9 cellular contexts compared by ENCODE assay signal in the genomic region with DNA sequence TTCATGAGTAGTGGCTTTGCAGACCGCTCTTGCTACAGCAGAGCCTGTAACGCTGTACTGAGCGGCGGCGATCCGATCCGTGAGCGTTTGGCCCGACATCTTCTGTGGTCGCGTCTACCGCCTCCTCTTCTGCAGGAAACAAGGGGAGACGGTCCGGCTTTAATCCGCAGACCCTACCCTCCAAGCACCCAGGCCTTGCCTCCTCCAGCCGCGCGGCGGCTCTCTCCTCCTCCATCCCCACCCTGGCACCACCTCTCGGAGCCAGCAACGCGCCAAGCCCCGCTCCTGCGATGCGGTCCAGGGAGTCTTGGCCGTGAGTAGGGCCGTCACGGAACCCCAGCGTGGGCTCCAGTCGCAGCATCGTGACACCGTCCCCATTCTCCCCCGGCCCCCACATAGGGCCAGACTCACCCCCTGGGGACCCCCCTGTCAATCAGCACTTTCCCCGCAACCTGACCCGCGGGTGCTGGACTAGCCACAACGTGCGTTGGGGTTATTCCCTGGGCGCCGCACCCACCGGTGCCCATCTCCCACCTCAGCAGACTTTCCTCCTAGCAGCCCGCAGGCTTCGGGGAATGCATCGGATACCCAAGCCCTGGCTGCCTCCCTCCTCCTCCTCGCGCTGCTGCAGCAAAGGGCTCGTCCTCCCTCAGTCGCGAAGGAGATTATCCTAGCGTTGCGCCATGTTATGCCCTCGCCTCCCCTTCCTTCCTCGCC. TPM values are rescaled to one million over a fixed set of nuclear protein-coding genes. Genes with fewer than 3 reads are reported as not detected.
DNase-seq lines count a peak whose midpoint lies in the region; ATAC-seq and TF ChIP-seq lines count a peak whose summit lies in the region.
"Had no signal": no experiment of that assay in that cellular context is flagged by ENCODE, and none has a peak within 500 bp of the region (broad histone marks: within the 10 kb centered on the region; RNA-seq: fewer than 3 reads in every experiment).

No MANE protein-coding gene starts in this region.

- H3K27me3 ChIP-seq in testis, result no peaks in the 10 kb centered on the region

- TF ChIP-seq POLR2A in testis (IDR thresholded peaks at IDR 0.05), result no peak

- H3K27ac ChIP-seq in testis, result peak overlapping the region; percentile 29 to 63

- no peaks in the 10 kb centered on the region for H3K4me1 ChIP-seq in testis

- TF ChIP-seq CTCF in astrocyte of the spinal cord (IDR thresholded peaks at IDR 0.05; ENCODE audit: low read depth, low read length) (no peak), testis (IDR thresholded peaks at IDR 0.05) (no peak)

- intact Hi-C loops in testis (cut with DNase I; ENCODE audit: low total_unique reads), result no loop called here

- H3K36me3 ChIP-seq in testis (ENCODE audit: low read depth, missing control alignments), result no peaks in the 10 kb centered on the region

- DNase-seq in NCI-H345 (lab: John Stamatoyannopoulos, UW) (peak; percentile 42), NCI-H345 treated with DMSO at 0.1 percent for 48 hours (lab: John Stamatoyannopoulos, UW; ENCODE audit: unreplicated experiment) (no peak), astrocyte of the spinal cord (ENCODE audit: low read depth, low spot score) (no peak), inferior parietal cortex (ENCODE audit: extremely low spot score) (peak; percentile 33), testis (peak; percentile 32), T1000 (lab: John Stamatoyannopoulos, UW) (no peak)
- DNase-seq: CD4-positive, CD25-positive, alpha-beta regulatory T cell had no signal

- H3K4me3 ChIP-seq in astrocyte of the spinal cord (ENCODE audit: low read depth, low read length), result peak overlapping the region; percentile 42
- H3K4me3 ChIP-seq in testis, result peak overlapping the region; percentile 63 to 65

- H3K9me3 ChIP-seq in testis, result no peaks in the 10 kb centered on the region

- ATAC-seq in GM19467 (IDR thresholded peaks at IDR 0.05; ENCODE audit: unreplicated experiment) (no peak), HG03571 (IDR thresholded peaks at IDR 0.05; ENCODE audit: unreplicated experiment) (no peak)

- in situ Hi-C loops in astrocyte of the spinal cord (cut with HindIII; ENCODE audit: low sequenced_read_pairs), result no loop called here

- 0 to 11% methylated on average over 4 to 40 of the region's 53 CpGs for WGBS in testis, 2 donors

RNA-seq across cellular contexts. Expression of gene SNAP91, which starts 0.9 kb away (rescaled TPM):
- total RNA-seq in testis, result 10 to 100 TPM; 13.3 to 32.9 TPM
- 37.5 TPM for polyA plus RNA-seq in testis (ENCODE audit: insufficient read depth, low read depth, low replicate concordance)
- total RNA-seq: CD4-positive, CD25-positive, alpha-beta regulatory T cell had no signal
- polyA plus RNA-seq: CD4-positive, CD25-positive, alpha-beta regulatory T cell had no signal

Comparison
In these comparisons a context has a peak if more than half of its experiments do, and no peak if none do; other contexts are left out.
1. DNase-seq: peak in NCI-H345 (single experiment), inferior parietal cortex (single experiment) and testis (single experiment); none in NCI-H345 treated with DMSO at 0.1 percent for 48 hours (single experiment), astrocyte of the spinal cord (single experiment) and T1000 (single experiment).